In the genomic region with DNA sequence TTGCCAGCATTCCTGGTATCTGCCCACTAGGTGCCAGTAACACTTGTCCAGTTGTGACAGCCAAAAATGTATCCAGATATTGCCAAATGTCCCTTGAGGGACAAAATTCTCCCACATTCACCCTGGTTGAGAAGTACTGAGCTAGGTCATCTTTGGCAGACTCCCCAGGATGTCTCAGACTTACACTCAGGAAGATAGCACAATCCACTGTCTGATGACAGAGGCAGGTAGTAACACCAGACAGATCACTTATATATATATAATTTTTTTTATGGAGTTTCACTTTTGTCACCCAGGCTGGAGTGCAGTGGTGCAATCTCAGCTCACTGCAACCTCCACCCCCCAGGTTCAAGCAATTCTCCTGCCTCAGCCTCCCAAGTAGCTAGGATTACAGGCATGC, we compare ENCODE assay signal across 1 cellular context.
TF ChIP-seq lines count a peak whose summit lies in the region.

No MANE protein-coding gene starts in this region.

TF ChIP-seq in GM12878, 131 proteins besides CTCF, POLR2A, EP300 and RAD21:
- TF ChIP-seq MEF2B (IDR thresholded peaks at IDR 0.05; ENCODE audit: partially characterized antibody, poor library complexity, severe bottlenecking), result peak; percentile 5
